ENCODE assay signal across 9 cellular contexts in genomic region chr14:92531151-92531873, GRCh38. TPM values are rescaled to one million over a fixed set of nuclear protein-coding genes. Genes with fewer than 3 reads are reported as not detected.
A peak's percentile ranks its signal among the peaks of the same experiment; 100 is the strongest.
DNase-seq lines count a peak whose midpoint lies in the region; ATAC-seq and TF ChIP-seq lines count a peak whose summit lies in the region.
"Had no signal": no experiment of that assay in that cellular context is flagged by ENCODE, and none has a peak within 500 bp of the region (broad histone marks: within the 10 kb centered on the region; RNA-seq: fewer than 3 reads in every experiment).

No MANE protein-coding gene starts in this region.

- intact Hi-C loops in naive thymus-derived CD4-positive, alpha-beta T cell (cut with micrococcal nuclease) = loop anchor here in 1 of 2 donors (2.0 kb wide), 1 partner anchor 17 kb away; no protein-coding TSS in a partner anchor
- intact Hi-C loops in upper lobe of right lung (cut with DNase I) = no loop called here

- peak overlapping the region in 8 of 9 donors; percentile 36 to 94 (median 78) for H3K27ac Mint-ChIP-seq in naive thymus-derived CD4-positive, alpha-beta T cell
- no peak overlapping the region for H3K27ac Mint-ChIP-seq in progenitor cell of endocrine pancreas
- H3K27ac Mint-ChIP-seq: neural progenitor cell had no signal

- H3K27me3 ChIP-seq in naive thymus-derived CD4-positive, alpha-beta T cell (ENCODE audit: control insufficient read depth in 2 of 2, insufficient read depth in 2 of 2, low read length in 2 of 2) = no peaks in the 10 kb centered on the region
- H3K27me3 ChIP-seq in upper lobe of right lung = no peaks in the 10 kb centered on the region
- H3K27me3 ChIP-seq: neural progenitor cell had no signal

- peak; percentile 70 for DNase-seq in activated effector memory CD4-positive, alpha-beta T cell treated with anti-CD3 and anti-CD28 coated beads, Interleukin-2, amount 50 U/mL, for 16 hours
- DNase-seq in activated effector memory CD4-positive, alpha-beta T cell treated with Interleukin-2 at 50 U/mL for 16 hours = no peak
- peak; percentile 70 for DNase-seq in activated T-cell treated with anti-CD3 and anti-CD28 coated beads, Interleukin-2, amount 50 U/mL, for 4 hours
- DNase-seq in naive thymus-derived CD4-positive, alpha-beta T cell = no peak
- DNase-seq in upper lobe of right lung (peak; percentile 77), dedifferentiated amniotic fluid mesenchymal stem cell (ENCODE audit: extremely low spot score) (no peak), DMS153 (lab: John Stamatoyannopoulos, UW) (no peak), progenitor cell of endocrine pancreas (ENCODE audit: low spot score, unreplicated experiment) (no peak)

- CTCF ChIA-PET in naive thymus-derived CD4-positive, alpha-beta T cell (lab: Charles Lee) = interaction anchor here (0.6 kb wide), 1 partner anchor 213 kb away, joined by 3 read pairs; no protein-coding TSS in a partner anchor

- POLR2A ChIA-PET in naive thymus-derived CD4-positive, alpha-beta T cell (lab: Charles Lee) = interaction anchor here (1.8 kb wide), 1 partner anchor 120 kb away, joined by 3 read pairs; no protein-coding TSS in a partner anchor

- no peaks in the 10 kb centered on the region for H3K27me3 Mint-ChIP-seq in activated T-cell treated with anti-CD3 and anti-CD28 coated beads, Interleukin-2, amount 50 U/mL, for 4 hours (ENCODE audit: low read depth)
- peaks cover 0 to 4% (median 0%) of the 10 kb centered on the region in 5 donors for H3K27me3 Mint-ChIP-seq in naive thymus-derived CD4-positive, alpha-beta T cell
- no peaks in the 10 kb centered on the region for H3K27me3 Mint-ChIP-seq in progenitor cell of endocrine pancreas

- H3K4me3 Mint-ChIP-seq in activated T-cell treated with anti-CD3 and anti-CD28 coated beads, Interleukin-2, amount 50 U/mL, for 4 hours = peak overlapping the region; percentile 44
- H3K4me3 Mint-ChIP-seq in naive thymus-derived CD4-positive, alpha-beta T cell = peak overlapping the region in 7 of 10 donors; percentile 40 to 71 (median 56)
- no peak overlapping the region for H3K4me3 Mint-ChIP-seq in progenitor cell of endocrine pancreas (ENCODE audit: low read depth)
- H3K4me3 Mint-ChIP-seq: neural progenitor cell had no signal

- no peaks in the 10 kb centered on the region for H3K36me3 ChIP-seq in naive thymus-derived CD4-positive, alpha-beta T cell (ENCODE audit: control insufficient read depth in 2 of 3, insufficient read depth in 3 of 3, low read length in 3 of 3)
- H3K36me3 ChIP-seq in upper lobe of right lung = no peaks in the 10 kb centered on the region
- H3K36me3 ChIP-seq: neural progenitor cell had no signal

- H3K4me3 ChIP-seq in naive thymus-derived CD4-positive, alpha-beta T cell (ENCODE audit: low read length) = no peak overlapping the region
- no peak overlapping the region for H3K4me3 ChIP-seq in upper lobe of right lung
- H3K4me3 ChIP-seq: neural progenitor cell had no signal

- peaks cover 21 to 55% of the 10 kb centered on the region in 2 donors for H3K4me1 ChIP-seq in naive thymus-derived CD4-positive, alpha-beta T cell (ENCODE audit: control insufficient read depth in 2 of 2, insufficient read depth in 2 of 2, low read length in 2 of 2)
- H3K4me1 ChIP-seq in upper lobe of right lung = peaks cover 30% of the 10 kb centered on the region
- H3K4me1 ChIP-seq: neural progenitor cell had no signal

- H3K27ac ChIP-seq in naive thymus-derived CD4-positive, alpha-beta T cell (ENCODE audit: low read depth, low read length) = no peak overlapping the region
- peak overlapping the region; percentile 51 for H3K27ac ChIP-seq in upper lobe of right lung
- H3K27ac ChIP-seq: neural progenitor cell had no signal

- ATAC-seq in activated T-cell treated with anti-CD3 and anti-CD28 coated beads, Interleukin-2, amount 50 U/mL, for 4 hours = peak; percentile 83 to 90
- ATAC-seq in naive thymus-derived CD4-positive, alpha-beta T cell = peak; percentile 90
- peak; percentile 91 for ATAC-seq in upper lobe of right lung

- no peaks in the 10 kb centered on the region for H3K9me3 ChIP-seq in naive thymus-derived CD4-positive, alpha-beta T cell (ENCODE audit: control insufficient read depth in 2 of 3, low read length in 3 of 3)
- no peaks in the 10 kb centered on the region for H3K9me3 ChIP-seq in upper lobe of right lung

- H3K9me3 Mint-ChIP-seq in activated T-cell treated with anti-CD3 and anti-CD28 coated beads, Interleukin-2, amount 50 U/mL, for 4 hours = no peaks in the 10 kb centered on the region
- no peaks in the 10 kb centered on the region for H3K9me3 Mint-ChIP-seq in naive thymus-derived CD4-positive, alpha-beta T cell
- H3K9me3 Mint-ChIP-seq in progenitor cell of endocrine pancreas (ENCODE audit: low read depth) = peaks cover 4% of the 10 kb centered on the region
- H3K9me3 Mint-ChIP-seq: neural progenitor cell had no signal

- no peaks in the 10 kb centered on the region for H3K36me3 Mint-ChIP-seq in activated T-cell treated with anti-CD3 and anti-CD28 coated beads, Interleukin-2, amount 50 U/mL, for 4 hours (ENCODE audit: insufficient read depth)
- H3K36me3 Mint-ChIP-seq in naive thymus-derived CD4-positive, alpha-beta T cell = peaks cover 0 to 2% (median 0%) of the 10 kb centered on the region in 5 donors
- no peaks in the 10 kb centered on the region for H3K36me3 Mint-ChIP-seq in progenitor cell of endocrine pancreas (ENCODE audit: insufficient read depth)
- H3K36me3 Mint-ChIP-seq: neural progenitor cell had no signal

- H3K4me1 Mint-ChIP-seq in activated T-cell treated with anti-CD3 and anti-CD28 coated beads, Interleukin-2, amount 50 U/mL, for 4 hours (ENCODE audit: low read depth) = peaks cover 60% of the 10 kb centered on the region
- H3K4me1 Mint-ChIP-seq in naive thymus-derived CD4-positive, alpha-beta T cell = peaks cover 36 to 74% (median 53%) of the 10 kb centered on the region in 7 donors
- H3K4me1 Mint-ChIP-seq in progenitor cell of endocrine pancreas (ENCODE audit: low read depth) = peaks cover 4% of the 10 kb centered on the region

- TF ChIP-seq CTCF in upper lobe of right lung (IDR thresholded peaks at IDR 0.05) (no peak), progenitor cell of endocrine pancreas (IDR thresholded peaks at IDR 0.05; ENCODE audit: unreplicated experiment) (no peak)

RNA-seq across cellular contexts. Expression of gene RIN3, which starts 17.7 kb away (rescaled TPM):
- 10 to 100 TPM; 14.2 to 24.3 (median 18.5) TPM for total RNA-seq in activated T-cell treated with anti-CD3 and anti-CD28 coated beads, Interleukin-2, amount 50 U/mL, for 4 hours
- 100 to 1,000 TPM in 4 of 5 experiments, 10 to 100 TPM in 1; 45.4 to 182 (median 132) TPM for total RNA-seq in naive thymus-derived CD4-positive, alpha-beta T cell
- polyA plus RNA-seq in naive thymus-derived CD4-positive, alpha-beta T cell = 10 to 100 TPM; 27.2 to 51.2 TPM
- total RNA-seq in upper lobe of right lung (56.0 TPM), progenitor cell of endocrine pancreas (6.7 and 6.9 TPM in 2 replicates)

Comparison
In these comparisons a context has a peak if more than half of its experiments do, and no peak if none do; other contexts are left out.
1. DNase-seq: peak in activated effector memory CD4-positive, alpha-beta T cell treated with anti-CD3 and anti-CD28 coated beads, Interleukin-2, amount 50 U/mL, for 16 hours (single experiment), activated T-cell treated with anti-CD3 and anti-CD28 coated beads, Interleukin-2, amount 50 U/mL, for 4 hours (single experiment) and upper lobe of right lung (single experiment); none in activated effector memory CD4-positive, alpha-beta T cell treated with Interleukin-2 at 50 U/mL for 16 hours (single experiment), naive thymus-derived CD4-positive, alpha-beta T cell (0 of 9), dedifferentiated amniotic fluid mesenchymal stem cell (single experiment), DMS153 (single experiment) and progenitor cell of endocrine pancreas (single experiment).
2. Peak in every context shown above with its lines, with median percentiles within 50 percentile points of each other: ATAC-seq.